ENCODE assay signal across 8 cellular contexts in the genomic region with DNA sequence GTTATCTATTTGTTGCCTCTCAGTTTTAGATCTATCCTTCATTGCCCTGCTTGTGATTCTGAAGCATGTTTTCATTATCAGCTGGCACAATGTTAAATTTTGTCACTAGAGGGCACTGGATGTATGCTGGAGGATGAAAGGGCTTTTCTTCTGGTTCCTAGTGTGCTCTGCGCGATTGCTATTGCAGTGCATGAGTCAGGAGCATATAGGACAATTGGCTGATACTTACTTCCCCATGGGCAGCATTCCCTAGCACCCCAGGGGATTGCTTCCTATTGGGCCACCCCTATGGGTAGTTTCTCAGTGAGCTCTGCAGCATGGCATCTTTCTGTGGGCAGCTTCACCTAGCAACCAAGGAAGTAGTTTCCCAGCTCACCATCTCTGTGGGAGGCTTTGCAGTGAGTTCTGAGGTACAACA.
DNase-seq lines count a peak whose midpoint lies in the region; ATAC-seq and TF ChIP-seq lines count a peak whose summit lies in the region.

No MANE protein-coding gene starts in this region.

- H3K27ac ChIP-seq in right atrium auricular region: no peak overlapping the region
- no peak overlapping the region for H3K27ac ChIP-seq in caudate nucleus (ENCODE audit: low read depth, low read length)
- H3K27ac ChIP-seq in liver (ENCODE audit: low read depth in 1 of 2, low read length in 2 of 2): no peak overlapping the region

- WGBS in liver: 3% methylated on average over 2 of the region's 2 CpGs

- no peaks in the 10 kb centered on the region for H3K4me1 ChIP-seq in right atrium auricular region
- H3K4me1 ChIP-seq in liver (ENCODE audit: control insufficient read depth in 4 of 4, insufficient read depth in 4 of 4, low read length in 3 of 4): no peaks in the 10 kb centered on the region

- TF ChIP-seq CTCF in right atrium auricular region (IDR thresholded peaks at IDR 0.05) (peak in 1 of 2 donors; percentile 65), liver (IDR thresholded peaks at IDR 0.05; ENCODE audit: low read depth, low read length, missing input control) (peak; percentile 80)

- intact Hi-C loops in Right ventricle myocardium superior (cut with DNase I): no loop called here

- ATAC-seq in Right ventricle myocardium superior (ENCODE audit: poor library complexity): peak; percentile 71
- peak; percentile 85 for ATAC-seq in GM21717 (IDR thresholded peaks at IDR 0.05; ENCODE audit: unreplicated experiment)

- H3K9me3 ChIP-seq in right atrium auricular region (no peaks in the 10 kb centered on the region), liver (ENCODE audit: control insufficient read depth in 4 of 4, low read length in 3 of 4) (no peaks in the 10 kb centered on the region)

- H3K9ac ChIP-seq in liver (ENCODE audit: low read depth in 1 of 2, low read length in 2 of 2): no peak overlapping the region

- H3K36me3 ChIP-seq in right atrium auricular region: no peaks in the 10 kb centered on the region
- H3K36me3 ChIP-seq in liver (ENCODE audit: control insufficient read depth in 4 of 4, insufficient read depth in 3 of 4, low read depth in 1 of 4, low read length in 3 of 4): no peaks in the 10 kb centered on the region

- H3K27me3 ChIP-seq in right atrium auricular region: no peaks in the 10 kb centered on the region
- H3K27me3 ChIP-seq in liver (ENCODE audit: control insufficient read depth in 4 of 4, insufficient read depth in 4 of 4, low read length in 3 of 4): no peaks in the 10 kb centered on the region

- DNase-seq in Right ventricle myocardium superior: no peak
- DNase-seq in right atrium auricular region (ENCODE audit: low spot score): no peak
- peak; percentile 4 for DNase-seq in HS-27A (ENCODE audit: low read depth)
- peak; percentile 8 for DNase-seq in NOMO-1 treated with dmso at 0.1 percent for 144 hours (lab: John Stamatoyannopoulos, UW; ENCODE audit: unreplicated experiment)
- DNase-seq in caudate nucleus (lab: John Stamatoyannopoulos, UW): peak in 35 of 61 donors; percentile 0 to 77 (median 21)
- DNase-seq in stimulated activated CD8-positive, alpha-beta memory T cell treated with anti-CD3 and anti-CD28 coated beads, Interleukin-4, amount 100 ng/mL, for 48 hours: no peak

- TF ChIP-seq RAD21 in liver (IDR thresholded peaks at IDR 0.05): peak; percentile 98

- H3K4me3 ChIP-seq in right atrium auricular region (no peak overlapping the region), liver (ENCODE audit: low read depth in 1 of 3, low read length in 3 of 3) (no peak overlapping the region)

TF ChIP-seq in liver, 16 proteins besides CTCF, POLR2A, EP300 and RAD21:
- TF ChIP-seq MAX (IDR thresholded peaks at IDR 0.05): no peak
- TF ChIP-seq YY1 (IDR thresholded peaks at IDR 0.05): no peak
- TF ChIP-seq RXRA (IDR thresholded peaks at IDR 0.05): no peak
- TF ChIP-seq, protein P1, sequence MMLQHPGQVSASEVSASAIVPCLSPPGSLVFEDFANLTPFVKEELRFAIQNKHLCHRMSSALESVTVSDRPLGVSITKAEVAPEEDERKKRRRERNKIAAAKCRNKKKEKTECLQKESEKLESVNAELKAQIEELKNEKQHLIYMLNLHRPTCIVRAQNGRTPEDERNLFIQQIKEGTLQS (IDR thresholded peaks at IDR 0.05): no peak
- peak in 1 of 2 donors; percentile 5 for TF ChIP-seq HNF4A (conservative IDR thresholded peaks at IDR 0.05)

Comparison
In these comparisons a context has a peak if more than half of its experiments do, and no peak if none do; other contexts are left out.
1. DNase-seq: peak in HS-27A (single experiment), NOMO-1 treated with dmso at 0.1 percent for 144 hours (single experiment) and caudate nucleus (35 of 61); none in Right ventricle myocardium superior (single experiment), right atrium auricular region (single experiment) and stimulated activated CD8-positive, alpha-beta memory T cell treated with anti-CD3 and anti-CD28 coated beads, Interleukin-4, amount 100 ng/mL, for 48 hours (single experiment).